ENCODE assay signal across 22 cellular contexts in genomic region chr6:35061651-35062410, GRCh38.
DNase-seq lines count a peak whose midpoint lies in the region; ATAC-seq and TF ChIP-seq lines count a peak whose summit lies in the region.
"Had no signal": no experiment of that assay in that cellular context is flagged by ENCODE, and none has a peak within 500 bp of the region (broad histone marks: within the 10 kb centered on the region; RNA-seq: fewer than 3 reads in every experiment).

No MANE protein-coding gene starts in this region.

- H3K27me3 ChIP-seq in Loucy (ENCODE audit: insufficient read depth, low read length, poor library complexity, severe bottlenecking) (no peaks in the 10 kb centered on the region), osteoblast (ENCODE audit: insufficient read depth, low read length) (no peaks in the 10 kb centered on the region), thoracic aorta (replicated peaks; ENCODE audit: insufficient read depth) (no peaks in the 10 kb centered on the region)

- H3K4me3 ChIP-seq in Loucy (ENCODE audit: low read length, poor library complexity, severe bottlenecking) (no peak overlapping the region), osteoblast (ENCODE audit: insufficient read depth, low read length) (no peak overlapping the region), thoracic aorta (no peak overlapping the region)
- H3K4me3 ChIP-seq: K562, SK-N-MC had no signal

- peaks cover 33% of the 10 kb centered on the region for H3K4me1 ChIP-seq in Loucy (ENCODE audit: insufficient read depth, low read length, poor library complexity, severe bottlenecking)
- peaks cover 10% of the 10 kb centered on the region for H3K4me1 ChIP-seq in osteoblast (ENCODE audit: insufficient read depth, low read length)
- H3K4me1 ChIP-seq in thoracic aorta (ENCODE audit: control insufficient read depth in 1 of 2, low read depth in 2 of 2): peaks cover 15 to 77% of the 10 kb centered on the region in 2 donors

- 0 out of 2 replicates have a peak, but pooled peaks cover 4% of the 10 kb centered on the region for H3F3A ChIP-seq in Loucy (ENCODE audit: low read depth)

- H4K20me1 ChIP-seq in Loucy (ENCODE audit: insufficient read depth, low read length, poor library complexity, severe bottlenecking): no peaks in the 10 kb centered on the region
- no peaks in the 10 kb centered on the region for H4K20me1 ChIP-seq in osteoblast (ENCODE audit: insufficient read depth, low read length)

- no peak overlapping the region for H3K9ac ChIP-seq in Loucy (ENCODE audit: low read depth, low read length, poor library complexity, severe bottlenecking)

- H3K9me3 ChIP-seq in Loucy (ENCODE audit: insufficient read depth, low read depth, low read length): no peaks in the 10 kb centered on the region
- no peaks in the 10 kb centered on the region for H3K9me3 ChIP-seq in osteoblast (ENCODE audit: low read depth, low read length)
- H3K9me3 ChIP-seq in thoracic aorta: no peaks in the 10 kb centered on the region

- ATAC-seq in Right ventricle myocardium superior (ENCODE audit: poor library complexity) (no peak), left ventricle myocardium superior (no peak), thoracic aorta (ENCODE audit: insufficient number of reproducible peaks, low FRiP score, low read depth) (no peak)
- ATAC-seq: HepG2 had no signal

- H3K27ac ChIP-seq in osteoblast (ENCODE audit: low read depth, low read length) (peak overlapping the region; percentile 8), thoracic aorta (peak overlapping the region; percentile 65 to 79)
- H3K27ac ChIP-seq: SK-N-MC had no signal

- DNase-seq in Right ventricle myocardium superior (peak; percentile 25), left ventricle myocardium superior (no peak), osteoblast (ENCODE audit: insufficient read length, low spot score, missing footprints) (peak; percentile 95), thoracic aorta (ENCODE audit: low spot score) (no peak), SW 1271 (lab: John Stamatoyannopoulos, UW) (no peak), MV-4-11 (lab: John Stamatoyannopoulos, UW) (no peak)
- no peak for DNase-seq in activated naive CD4-positive, alpha-beta T cell treated with anti-CD3 and anti-CD28 coated beads, Interleukin-2, amount 50 U/mL, for 16 hours
- DNase-seq: AML-193; CD4-positive, alpha-beta memory T cell; COR-L47; DMS53; Kasumi-1; NCI-H1105 treated with DMSO at 0.1 percent for 48 hours; NCI-H2029 treated with DMSO at 0.1 percent for 48 hours; NCI-H2227 treated with DMSO at 0.1 percent for 48 hours; NCI-H526 treated with DMSO at 0.1 percent for 48 hours; RPMI8226; SIG-M5 had no signal

- TF ChIP-seq CTCF in Loucy (conservative IDR thresholded peaks at IDR 0.05; ENCODE audit: low read length): no peak
- TF ChIP-seq CTCF in osteoblast (IDR thresholded peaks at IDR 0.05; ENCODE audit: extremely low read depth, low read depth, low read length): no peak
- no peak for TF ChIP-seq CTCF in thoracic aorta (IDR thresholded peaks at IDR 0.05)

- H3K79me2 ChIP-seq in Loucy (ENCODE audit: insufficient read depth, low read length): no peaks in the 10 kb centered on the region
- H3K79me2 ChIP-seq in osteoblast (ENCODE audit: insufficient read depth, low read length): no peaks in the 10 kb centered on the region

- H2AFZ ChIP-seq in Loucy (ENCODE audit: low read length) (no peak overlapping the region), osteoblast (ENCODE audit: low read length) (no peak overlapping the region)

- no peaks in the 10 kb centered on the region for H3K9me2 ChIP-seq in Loucy (replicated peaks; ENCODE audit: low read depth, low read length)

- H3K36me3 ChIP-seq in Loucy (ENCODE audit: insufficient read depth, low read length) (no peaks in the 10 kb centered on the region), osteoblast (ENCODE audit: insufficient read depth, low read length) (peaks cover 4% of the 10 kb centered on the region), thoracic aorta (peaks cover 22% of the 10 kb centered on the region)

- intact Hi-C loops in Right ventricle myocardium superior (cut with DNase I): no loop called here
- intact Hi-C loops in left ventricle myocardium superior (cut with micrococcal nuclease): loop anchor here (10.0 kb wide), 1 partner anchor 47 kb away; no protein-coding TSS in a partner anchor

- H3K4me2 ChIP-seq in Loucy (ENCODE audit: low read depth, low read length, poor library complexity, severe bottlenecking) (peak overlapping the region; percentile 45), osteoblast (ENCODE audit: insufficient read depth, low read length) (no peak overlapping the region)

Comparison
In these comparisons a context has a peak if more than half of its experiments do, and no peak if none do; other contexts are left out.
1. DNase-seq: peak in Right ventricle myocardium superior (single experiment) and osteoblast (single experiment); none in left ventricle myocardium superior (single experiment), thoracic aorta (single experiment), activated naive CD4-positive, alpha-beta T cell treated with anti-CD3 and anti-CD28 coated beads, Interleukin-2, amount 50 U/mL, for 16 hours (single experiment), SW 1271 (0 of 2) and MV-4-11 (single experiment).